14 cellular contexts compared by ENCODE assay signal in the genomic region with DNA sequence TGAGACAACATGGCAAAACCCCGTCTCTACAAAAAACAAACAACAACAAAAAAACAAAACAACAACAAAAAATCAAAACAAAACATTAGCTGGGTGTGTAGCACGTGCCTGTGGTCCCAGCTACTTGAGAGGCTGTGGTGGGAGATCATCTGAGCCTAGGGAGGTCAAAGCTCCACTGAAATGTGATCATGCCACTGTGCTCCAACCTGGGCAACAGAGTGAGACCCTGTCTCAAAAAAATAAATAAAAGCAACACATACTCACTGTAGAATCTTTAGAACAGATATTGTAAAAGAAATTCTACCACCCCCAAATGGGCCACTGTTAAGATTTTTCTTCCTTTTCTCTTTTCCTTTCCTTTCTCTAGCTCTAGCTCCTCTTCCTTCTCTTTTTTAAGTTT.
"Had no signal": no experiment of that assay in that cellular context is flagged by ENCODE, and none has a peak within 500 bp of the region (broad histone marks: within the 10 kb centered on the region; RNA-seq: fewer than 3 reads in every experiment).

No MANE protein-coding gene starts in this region.

- H3K36me3 ChIP-seq: thyroid gland, uterus had no signal

- DNase-seq: activated CD8-positive, alpha-beta T cell treated with anti-CD3 and anti-CD28 coated beads for 36 hours; activated effector memory CD4-positive, alpha-beta T cell treated with anti-CD3 and anti-CD28 coated beads, Interleukin-2, amount 50 U/mL, for 16 hours; foreskin melanocyte; head of caudate nucleus; islet precursor cell; mammary epithelial cell; stimulated activated CD4-positive, alpha-beta T cell treated with anti-CD3 and anti-CD28 coated beads, Interleukin-4, amount 100 ng/mL, for 24 hours; T1000; thyroid gland; uterus had no signal

- H3K9me3 ChIP-seq: thyroid gland, uterus had no signal

- ATAC-seq: activated CD8-positive, alpha-beta T cell treated with anti-CD3 and anti-CD28 coated beads for 36 hours; left lobe of liver had no signal

- H3K4me1 ChIP-seq: thyroid gland, uterus had no signal

- FAIRE-seq: astrocyte, colon had no signal

- H3K27me3 Mint-ChIP-seq: activated CD8-positive, alpha-beta T cell treated with anti-CD3 and anti-CD28 coated beads for 36 hours had no signal

- H3K27me3 ChIP-seq: cardiac muscle cell, thyroid gland, uterus had no signal

- H3K4me3 ChIP-seq: cardiac muscle cell, thyroid gland, uterus had no signal

- H3K27ac ChIP-seq: cardiac muscle cell, thyroid gland, uterus had no signal

- H3K4me3 Mint-ChIP-seq: activated CD8-positive, alpha-beta T cell treated with anti-CD3 and anti-CD28 coated beads for 36 hours had no signal
